ENCODE assay signal across 8 cellular contexts in the genomic region with DNA sequence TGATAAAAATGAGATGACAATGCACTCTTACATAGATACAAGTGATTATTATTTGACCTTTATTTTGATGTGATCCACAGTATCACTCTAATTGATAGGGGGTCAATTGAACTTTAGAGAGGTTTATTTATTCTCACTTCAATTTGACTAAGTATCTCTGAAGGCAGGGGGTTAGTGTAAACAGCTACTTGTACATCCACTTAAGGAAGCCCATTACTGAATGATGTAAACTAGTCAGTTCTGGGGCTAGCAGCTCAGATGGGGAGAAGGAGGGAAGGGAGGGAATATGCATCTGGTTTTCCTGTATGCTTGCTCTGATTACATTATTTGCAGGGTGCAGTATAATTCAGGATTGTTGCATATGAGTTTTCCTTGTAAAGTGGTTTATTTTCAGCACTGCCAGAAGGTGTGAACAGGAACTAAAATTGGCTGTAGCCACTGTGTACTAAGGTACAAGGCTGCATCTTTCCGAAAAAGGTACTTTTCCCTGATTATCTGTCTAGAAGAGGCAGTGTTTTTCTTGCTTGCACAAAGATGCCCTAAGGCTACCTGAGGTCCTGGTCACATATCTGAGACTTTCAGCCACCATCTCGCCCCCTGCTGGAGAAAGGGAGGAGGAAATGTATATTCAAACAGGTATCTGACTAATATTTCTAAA.
DNase-seq lines count a peak whose midpoint lies in the region; ATAC-seq and TF ChIP-seq lines count a peak whose summit lies in the region.

No MANE protein-coding gene starts in this region.

- TF ChIP-seq CTCF in AG09309 (IDR thresholded peaks at IDR 0.05; ENCODE audit: control insufficient read depth, insufficient read depth, low read depth, low read length, missing control alignments) (peak; percentile 69), GM13977 (IDR thresholded peaks at IDR 0.05; ENCODE audit: extremely low read depth, insufficient read depth, missing control alignments) (peak; percentile 77)

- in situ Hi-C loops in GM13977 (cut with MboI; ENCODE audit: low pct_unique_long_range_greater_than_20kb, low sequenced_read_pairs, unreplicated experiment) = no loop called here

- no peak for DNase-seq in AG09309 (ENCODE audit: low read depth)
- DNase-seq in GM13977 (ENCODE audit: low spot score) = peak; percentile 31
- peak; percentile 39 for DNase-seq in NCI-H748 treated with DMSO at 0.1 percent for 48 hours (lab: John Stamatoyannopoulos, UW)
- peak; percentile 52 to 55 for DNase-seq in activated T-cell treated with anti-CD3 and anti-CD28 coated beads, Interleukin-2, amount 50 U/mL, for 48 hours
- DNase-seq in head of caudate nucleus = peak in 31 of 42 donors; percentile 8 to 81 (median 36)
- peak; percentile 65 for DNase-seq in stimulated activated CD4-positive, alpha-beta T cell treated with anti-CD3 and anti-CD28 coated beads, Interleukin-15, amount 100 ng/mL, for 24 hours
- DNase-seq in NCI-H345 (lab: John Stamatoyannopoulos, UW) = no peak

- no peak for ATAC-seq in HG03045 (IDR thresholded peaks at IDR 0.05; ENCODE audit: unreplicated experiment)

- H3K4me3 ChIP-seq in AG09309 (ENCODE audit: control insufficient read depth, low read depth, low read length) = no peak overlapping the region

- intact Hi-C loops in head of caudate nucleus (cut with DNase I) = no loop called here

Comparison
In these comparisons a context has a peak if more than half of its experiments do, and no peak if none do; other contexts are left out.
1. DNase-seq: peak in GM13977 (single experiment), NCI-H748 treated with DMSO at 0.1 percent for 48 hours (single experiment), activated T-cell treated with anti-CD3 and anti-CD28 coated beads, Interleukin-2, amount 50 U/mL, for 48 hours (2 of 2), head of caudate nucleus (31 of 42) and stimulated activated CD4-positive, alpha-beta T cell treated with anti-CD3 and anti-CD28 coated beads, Interleukin-15, amount 100 ng/mL, for 24 hours (single experiment); none in AG09309 (single experiment) and NCI-H345 (single experiment).